In the genomic region with DNA sequence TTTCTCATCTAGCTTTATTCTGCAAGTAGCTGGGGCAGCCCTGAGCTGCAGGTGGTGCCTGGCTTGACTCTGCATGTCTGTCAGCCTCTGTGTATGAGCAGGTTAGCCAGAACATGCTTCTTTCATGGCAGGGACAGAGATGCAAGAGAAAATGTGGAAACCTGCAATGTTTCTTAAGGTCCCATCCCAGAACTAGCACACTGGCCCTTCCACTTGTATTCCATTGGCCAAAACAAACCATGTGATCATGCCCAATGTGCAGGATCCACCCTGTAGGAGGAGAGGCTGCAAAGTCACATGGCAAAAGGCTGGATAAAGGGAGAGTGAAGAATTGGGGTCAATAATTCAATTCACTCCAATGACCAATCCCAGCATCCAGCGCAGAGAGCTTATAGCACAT, we compare ENCODE assay signal across 27 cellular contexts.
"Had no signal": no experiment of that assay in that cellular context is flagged by ENCODE, and none has a peak within 500 bp of the region (broad histone marks: within the 10 kb centered on the region; RNA-seq: fewer than 3 reads in every experiment).

No MANE protein-coding gene starts in this region.

- H3K4me1 ChIP-seq: adrenal gland, SJSA1 had no signal

- H3K27ac ChIP-seq: adrenal gland, brain microvascular endothelial cell, SJSA1 had no signal

- H3K36me3 Mint-ChIP-seq: activated naive CD4-positive, alpha-beta T cell treated with anti-CD3 and anti-CD28 coated beads, Interleukin-2, amount 50 U/mL, for 24 hours had no signal

- H3K36me3 ChIP-seq: adrenal gland, brain microvascular endothelial cell, SJSA1 had no signal

- H3K4me3 ChIP-seq: adrenal gland, SJSA1 had no signal

- H3K4me2 ChIP-seq: SK-N-SH had no signal

- H3K27me3 ChIP-seq: adrenal gland, brain microvascular endothelial cell had no signal

- H3K9ac ChIP-seq: SK-N-SH had no signal

- H3K4me1 Mint-ChIP-seq: activated CD4-positive, alpha-beta T cell treated with anti-CD3 and anti-CD28 coated beads for 36 hours; activated CD4-positive, alpha-beta T cell treated with anti-CD3 and anti-CD28 coated beads, Interleukin-2, amount 10 ng/mL, durations not matched to agents 7 days and 5 days; activated naive CD4-positive, alpha-beta T cell treated with anti-CD3 and anti-CD28 coated beads, Interleukin-2, amount 50 U/mL, for 24 hours; central memory CD8-positive, alpha-beta T cell had no signal

- DNase-seq: activated CD4-positive, alpha-beta T cell treated with anti-CD3 and anti-CD28 coated beads for 36 hours; activated CD4-positive, alpha-beta T cell treated with anti-CD3 and anti-CD28 coated beads, Interleukin-2, amount 10 ng/mL, durations not matched to agents 7 days and 5 days; activated CD4-positive, alpha-beta T cell treated with anti-CD3 and anti-CD28 coated beads, Interleukin-2, amount 50 U/mL, for 48 hours; activated CD8-positive, alpha-beta T cell treated with anti-CD3 and anti-CD28 coated beads, Interleukin-2, amount 10 ng/mL, durations not matched to agents 7 days and 5 days; activated gamma-delta T cell; activated naive CD4-positive, alpha-beta T cell treated with Interleukin-2 at 50 U/mL for 16 hours; activated T-cell treated with anti-CD3 and anti-CD28 coated beads, Interleukin-2, amount 50 U/mL, for 24 hours; adrenal gland; brain microvascular endothelial cell; Karpas-422; NCI-H1048; NCI-H1105 treated with DMSO at 0.1 percent for 48 hours; NCI-H1436; NCI-H1694; NCI-H1930; NCI-H345; NCI-H524 treated with DMSO at 0.1 percent for 48 hours; SHP77 treated with DMSO at 0.1 percent for 48 hours had no signal

- H3K9me2 ChIP-seq: SK-N-SH had no signal

- H3K9me3 ChIP-seq: adrenal gland, SJSA1, SK-N-SH had no signal

- H3K4me3 Mint-ChIP-seq: activated CD4-positive, alpha-beta T cell treated with anti-CD3 and anti-CD28 coated beads for 36 hours; activated CD4-positive, alpha-beta T cell treated with anti-CD3 and anti-CD28 coated beads, Interleukin-2, amount 10 ng/mL, durations not matched to agents 7 days and 5 days; activated CD8-positive, alpha-beta T cell treated with anti-CD3 and anti-CD28 coated beads, Interleukin-2, amount 10 ng/mL, durations not matched to agents 7 days and 5 days; activated naive CD4-positive, alpha-beta T cell treated with anti-CD3 and anti-CD28 coated beads, Interleukin-2, amount 50 U/mL, for 24 hours; activated T-cell treated with anti-CD3 and anti-CD28 coated beads, Interleukin-2, amount 50 U/mL, for 24 hours; central memory CD8-positive, alpha-beta T cell; T-helper 1 cell treated with Interleukin-12 subunit alpha and Interleukin-12 subunit beta and Interleukin-4 antibody, amounts not matched to agents 30 μg/mL and 1 μg/mL, for 36 hours; T-helper 2 cell treated with Interferon-gamma antibody and Interleukin-4, amounts not matched to agents 5 μg/mL and 100 μg/mL, for 36 hours had no signal

- H3K9me3 Mint-ChIP-seq: activated CD4-positive, alpha-beta T cell treated with anti-CD3 and anti-CD28 coated beads, Interleukin-2, amount 10 ng/mL, durations not matched to agents 7 days and 5 days; activated naive CD4-positive, alpha-beta T cell treated with anti-CD3 and anti-CD28 coated beads, Interleukin-2, amount 50 U/mL, for 24 hours; activated T-cell treated with anti-CD3 and anti-CD28 coated beads, Interleukin-2, amount 50 U/mL, for 24 hours; activated T-helper 2 cell treated with anti-CD3 and anti-CD28 coated beads, Interferon-gamma antibody, Interleukin-2, Interleukin-4, amounts not matched to agents 10 μg/mL and 5 μg/mL and 100 μg/mL, durations not matched to agents 14 hours and 24 hours and 36 hours; central memory CD8-positive, alpha-beta T cell; T-helper 1 cell treated with Interleukin-12 subunit alpha and Interleukin-12 subunit beta and Interleukin-4 antibody, amounts not matched to agents 30 μg/mL and 1 μg/mL, for 36 hours; T-helper 2 cell treated with Interferon-gamma antibody and Interleukin-4, amounts not matched to agents 5 μg/mL and 100 μg/mL, for 36 hours had no signal

- H3K27ac Mint-ChIP-seq: activated CD4-positive, alpha-beta T cell treated with anti-CD3 and anti-CD28 coated beads for 36 hours; activated CD4-positive, alpha-beta T cell treated with anti-CD3 and anti-CD28 coated beads, Interleukin-2, amount 10 ng/mL, durations not matched to agents 7 days and 5 days; activated CD8-positive, alpha-beta T cell treated with anti-CD3 and anti-CD28 coated beads, Interleukin-2, amount 10 ng/mL, durations not matched to agents 7 days and 5 days; activated naive CD4-positive, alpha-beta T cell treated with anti-CD3 and anti-CD28 coated beads, Interleukin-2, amount 50 U/mL, for 24 hours; activated T-cell treated with anti-CD3 and anti-CD28 coated beads, Interleukin-2, amount 50 U/mL, for 24 hours; activated T-helper 2 cell treated with anti-CD3 and anti-CD28 coated beads, Interferon-gamma antibody, Interleukin-2, Interleukin-4, amounts not matched to agents 10 μg/mL and 5 μg/mL and 100 μg/mL, durations not matched to agents 14 hours and 24 hours and 36 hours; T-helper 1 cell treated with Interleukin-12 subunit alpha and Interleukin-12 subunit beta and Interleukin-4 antibody, amounts not matched to agents 30 μg/mL and 1 μg/mL, for 36 hours; T-helper 2 cell treated with Interferon-gamma antibody and Interleukin-4, amounts not matched to agents 5 μg/mL and 100 μg/mL, for 36 hours had no signal

- ATAC-seq: activated CD4-positive, alpha-beta T cell treated with anti-CD3 and anti-CD28 coated beads for 36 hours; activated CD4-positive, CD25-positive, alpha-beta regulatory T cell treated with anti-CD3 and anti-CD28 coated beads, Interleukin-2, amount 50 U/mL, for 24 hours; activated CD8-positive, alpha-beta T cell treated with anti-CD3 and anti-CD28 coated beads, Interleukin-2, amount 10 ng/mL, durations not matched to agents 7 days and 5 days; Panc1 had no signal
